Comparison of ENCODE assay signal across 1 cellular context in genomic region chr17:77279448-77280303, GRCh38.
TF ChIP-seq lines count a peak whose summit lies in the region.

No MANE protein-coding gene starts in this region.

TF ChIP-seq in K562, 482 proteins besides CTCF, POLR2A, EP300 and RAD21 (continued from another document and continues in another):
- TF ChIP-seq CUX1 (CRISPR knock-in tag; IDR thresholded peaks at IDR 0.05) (0 out of 2 replicates have a peak, but pooled peaks have one; percentile 29), EHMT2 (IDR thresholded peaks at IDR 0.05) (no peak), GATA2 (CRISPR knock-in tag; IDR thresholded peaks at IDR 0.05) (0 out of 2 replicates have a peak, but pooled peaks have one; percentile 13), TEAD1 (CRISPR knock-in tag; IDR thresholded peaks at IDR 0.05) (0 out of 4 replicates have a peak, but pooled peaks of 1 of the 2 experiments have one; percentile 3), RUNX1 (IDR thresholded peaks at IDR 0.05; ENCODE audit: low read depth) (0 out of 2 replicates have a peak, but pooled peaks have one; percentile 60), ETV1 (tag; conservative IDR thresholded peaks at IDR 0.05; ENCODE audit: low read depth) (peak; percentile 38), ZNF512 (tag; IDR thresholded peaks at IDR 0.05) (no peak), HCFC1 (IDR thresholded peaks at IDR 0.05; ENCODE audit: low read depth, low read length) (0 out of 2 replicates have a peak, but pooled peaks have one; percentile 5), TFAP4 (CRISPR knock-in tag; IDR thresholded peaks at IDR 0.05; ENCODE audit: borderline replicate concordance) (peak; percentile 59), ZBTB33 (CRISPR knock-in tag; IDR thresholded peaks at IDR 0.05) (peak; percentile 92), DPF2 (IDR thresholded peaks at IDR 0.05) (peak; percentile 81), ARID1B (IDR thresholded peaks at IDR 0.05) (peak; percentile 70; the same call in 1 of the 2 replicates), PTBP1 (IDR thresholded peaks at IDR 0.05; ENCODE audit: low read depth, low read length) (no peak), EP400 (IDR thresholded peaks at IDR 0.05) (peak; percentile 62), TCF3 (CRISPR knock-in tag; IDR thresholded peaks at IDR 0.05) (peak; percentile 67), ZNF639 (CRISPR knock-in tag; conservative IDR thresholded peaks at IDR 0.05 in 1 of 2, IDR thresholded peaks at IDR 0.05 in 1 of 2) (0 out of 4 replicates have a peak, but pooled peaks of 1 of the 2 experiments have one; percentile 55), RHOXF2B (CRISPR knock-in tag; conservative IDR thresholded peaks at IDR 0.05) (no peak), KDM1A (IDR thresholded peaks at IDR 0.05) (peak; percentile 51 to 65; a peak in 3 of 4 replicates), NR2C1 (IDR thresholded peaks at IDR 0.05) (peak; percentile 12; the same call in 1 of the 2 replicates), NR2C1 (tag; IDR thresholded peaks at IDR 0.05) (peak; percentile 68), ESRRA (IDR thresholded peaks at IDR 0.05; ENCODE audit: borderline replicate concordance, low read depth) (peak; percentile 90; the same call in 1 of the 2 replicates), CEBPG (CRISPR knock-in tag; IDR thresholded peaks at IDR 0.05) (peak; percentile 62; the same call in 1 of the 2 replicates), CEBPG (tag; conservative IDR thresholded peaks at IDR 0.05 in 1 of 2, IDR thresholded peaks at IDR 0.05 in 1 of 2) (peak; percentile 18 to 74; a peak in 2 of 4 replicates), ATF3 (IDR thresholded peaks at IDR 0.05) (peak; percentile 72), ATF3 (CRISPR knock-in tag; conservative IDR thresholded peaks at IDR 0.05) (no peak), KLF1 (tag; IDR thresholded peaks at IDR 0.05) (peak; percentile 69; the same call in 1 of the 2 replicates), CBX1 (IDR thresholded peaks at IDR 0.05; ENCODE audit: low read depth) (0 out of 2 replicates have a peak, but pooled peaks have one; percentile 12), MYC (IDR thresholded peaks at IDR 0.05; ENCODE audit: low read depth, low read length) (peak; percentile 21; the same call in 1 of the 2 replicates), MYC (CRISPR knock-in tag; IDR thresholded peaks at IDR 0.05; ENCODE audit: borderline replicate concordance, low read depth) (no peak), HNRNPUL1 (IDR thresholded peaks at IDR 0.05; ENCODE audit: low read length) (no peak), CREM (IDR thresholded peaks at IDR 0.05; ENCODE audit: low read depth) (peak; percentile 50; the same call in 1 of the 2 replicates), HINFP (tag; conservative IDR thresholded peaks at IDR 0.05; ENCODE audit: low read depth) (peak; percentile 97), SP1 (CRISPR knock-in tag; IDR thresholded peaks at IDR 0.05) (peak; percentile 77; the same call in 1 of the 2 replicates), IRF9 (tag; IDR thresholded peaks at IDR 0.05) (no peak), NEUROD1 (IDR thresholded peaks at IDR 0.05; ENCODE audit: borderline replicate concordance, low read depth, low read length, partially characterized antibody) (peak; percentile 27), CXXC5 (CRISPR knock-in tag; IDR thresholded peaks at IDR 0.05) (peak; percentile 27; the same call in 1 of the 2 replicates), PHF8 (IDR thresholded peaks at IDR 0.05; ENCODE audit: borderline replicate concordance, low read length) (peak; percentile 34; the same call in 1 of the 2 replicates), YY1 (IDR thresholded peaks at IDR 0.05; ENCODE audit: borderline replicate concordance in 1 of 3, control insufficient read depth in 1 of 3, extremely low read depth in 1 of 3, insufficient read depth in 3 of 3, insufficient read length in 1 of 3, insufficient replicate concordance in 2 of 3, low read depth in 1 of 3, low read length in 2 of 3) (no peak), FOXK2 (conservative IDR thresholded peaks at IDR 0.05 in 1 of 2, IDR thresholded peaks at IDR 0.05 in 1 of 2; ENCODE audit: low read depth in 2 of 2) (peak; percentile 28 to 38; a peak in 1 of 4 replicates), PHTF2 (CRISPR knock-in tag; IDR thresholded peaks at IDR 0.05) (no peak), CBFB (CRISPR knock-in tag; IDR thresholded peaks at IDR 0.05) (peak; percentile 94; the same call in 1 of the 2 replicates), NBN (IDR thresholded peaks at IDR 0.05; ENCODE audit: low read depth) (0 out of 2 replicates have a peak, but pooled peaks have one; percentile 34), LEF1 (IDR thresholded peaks at IDR 0.05) (peak; percentile 76), SPI1 (IDR thresholded peaks at IDR 0.05; ENCODE audit: borderline replicate concordance, low read depth, low read length) (peak; percentile 83; the same call in 1 of the 2 replicates), VEZF1 (CRISPR knock-in tag; IDR thresholded peaks at IDR 0.05) (peak; percentile 86), GABPA (tag; conservative IDR thresholded peaks at IDR 0.05; ENCODE audit: low read depth) (peak; percentile 34; the same call in 1 of the 2 replicates), CREB1 (IDR thresholded peaks at IDR 0.05) (no peak), CREB1 (CRISPR knock-in tag; IDR thresholded peaks at IDR 0.05) (peak; percentile 24; the same call in 1 of the 2 replicates), HDAC2 (IDR thresholded peaks at IDR 0.05) (peak; percentile 49; the same call in 1 of the 2 replicates), GATAD2A (IDR thresholded peaks at IDR 0.05) (peak; percentile 58; the same call in 1 of the 2 replicates), ESRRB (CRISPR knock-in tag; IDR thresholded peaks at IDR 0.05; ENCODE audit: borderline replicate concordance) (no peak), ZNF586 (CRISPR knock-in tag; conservative IDR thresholded peaks at IDR 0.05) (no peak), NR2C2 (CRISPR knock-in tag; IDR thresholded peaks at IDR 0.05) (0 out of 2 replicates have a peak, but pooled peaks have one; percentile 58), NR2C2 (tag; IDR thresholded peaks at IDR 0.05) (peak; percentile 80), ZNF695 (CRISPR knock-in tag; IDR thresholded peaks at IDR 0.05) (no peak)
